Comparison of ENCODE assay signal across 8 cellular contexts in the genomic region with DNA sequence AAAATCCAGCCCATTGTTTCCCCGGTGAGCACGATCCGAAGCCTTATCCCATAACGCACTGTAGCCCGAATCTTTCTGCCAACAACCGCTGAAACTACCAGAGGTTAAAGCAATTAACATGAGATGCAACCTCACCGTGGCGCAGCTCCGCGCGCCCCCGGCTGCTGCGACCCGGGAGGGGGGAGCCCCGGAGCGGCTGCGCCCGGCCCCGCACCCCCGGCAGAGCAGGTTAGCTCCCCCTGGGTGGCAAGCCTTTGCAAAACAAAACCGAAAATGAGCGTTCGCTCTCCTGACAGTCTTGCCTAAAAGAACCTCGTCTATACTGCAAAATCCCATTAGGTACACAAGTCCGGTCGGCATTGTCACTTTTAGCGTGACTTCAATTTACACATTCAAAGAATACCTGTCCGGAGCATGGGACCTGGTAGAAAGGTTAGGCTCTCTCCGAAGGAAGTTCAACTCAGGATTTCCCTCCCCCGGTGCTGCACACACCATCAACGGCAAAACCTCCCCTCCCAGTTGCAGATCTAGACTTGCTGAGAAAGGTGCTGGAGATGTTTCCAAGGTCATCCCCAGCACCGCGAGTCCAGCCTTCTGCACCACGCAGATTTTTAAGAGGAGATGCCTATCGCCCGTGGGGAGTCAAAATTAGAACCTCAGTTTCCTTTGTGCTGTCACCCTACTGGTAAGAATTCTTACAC.
DNase-seq lines count a peak whose midpoint lies in the region; ATAC-seq and TF ChIP-seq lines count a peak whose summit lies in the region.

No MANE protein-coding gene starts in this region.

- peak; percentile 33 for DNase-seq in A673 (ENCODE audit: low spot score)
- DNase-seq in RPMI7951 (ENCODE audit: low read depth), result peak; percentile 44
- DNase-seq in activated naive CD4-positive, alpha-beta T cell treated with anti-CD3 and anti-CD28 coated beads for 36 hours, result peak; percentile 71
- DNase-seq in Right ventricle myocardium superior, result no peak
- DNase-seq in trophoblast cell, result peak in 1 of 2 donors; percentile 41
- peak; percentile 44 to 90 for DNase-seq in upper lobe of left lung

- H3K4me3 Mint-ChIP-seq in activated naive CD4-positive, alpha-beta T cell treated with anti-CD3 and anti-CD28 coated beads for 36 hours, result peak overlapping the region; percentile 75

- no peak overlapping the region for H3K9ac ChIP-seq in trophoblast cell (ENCODE audit: low read length)

- no peaks in the 10 kb centered on the region for H3K9me3 Mint-ChIP-seq in activated naive CD4-positive, alpha-beta T cell treated with anti-CD3 and anti-CD28 coated beads for 36 hours

- no peaks in the 10 kb centered on the region for H3K79me1 ChIP-seq in trophoblast cell (ENCODE audit: low read length)

- H3K36me3 Mint-ChIP-seq in activated naive CD4-positive, alpha-beta T cell treated with anti-CD3 and anti-CD28 coated beads for 36 hours (ENCODE audit: low read depth), result no peaks in the 10 kb centered on the region

- no TSS peak for BruUV-seq in A673 (replicated peaks; lab: Mats Ljungman, UMichigan)

- no peaks in the 10 kb centered on the region for H3K36me3 ChIP-seq in A673 (ENCODE audit: insufficient read depth, low read length, poor library complexity, severe bottlenecking)
- H3K36me3 ChIP-seq in trophoblast cell (ENCODE audit: control insufficient read depth in 1 of 2, insufficient read depth in 2 of 2, low read length in 2 of 2), result no peaks in the 10 kb centered on the region
- no peaks in the 10 kb centered on the region for H3K36me3 ChIP-seq in upper lobe of left lung

- H2BK120ac ChIP-seq in trophoblast cell (ENCODE audit: insufficient read depth, low read length, poor library complexity), result no peak overlapping the region

- no peak overlapping the region for H3K14ac ChIP-seq in trophoblast cell (ENCODE audit: low read length)

- peak overlapping the region; percentile 69 for H3K4me3 ChIP-seq in A673 (ENCODE audit: low read depth, low read length, poor library complexity, severe bottlenecking)
- no peak overlapping the region for H3K4me3 ChIP-seq in trophoblast cell (ENCODE audit: low read depth, low read length)
- peak overlapping the region; percentile 39 to 79 (median 70) for H3K4me3 ChIP-seq in upper lobe of left lung

- TF ChIP-seq CTCF in A673 (conservative IDR thresholded peaks at IDR 0.05; ENCODE audit: low read depth, low read length) (no peak; the same call in 1 of the 2 replicates), upper lobe of left lung (IDR thresholded peaks at IDR 0.05) (no peak)

- TF ChIP-seq POLR2A in upper lobe of left lung (IDR thresholded peaks at IDR 0.05), result peak in 1 of 4 donors; percentile 21

- no peak overlapping the region for H2AFZ ChIP-seq in trophoblast cell (ENCODE audit: insufficient read depth, low read length, poor library complexity)

- no peak overlapping the region for H3K4ac ChIP-seq in trophoblast cell (ENCODE audit: low read depth, low read length)

- H3K23ac ChIP-seq in trophoblast cell (ENCODE audit: low read length), result no peak overlapping the region

- H4K8ac ChIP-seq in trophoblast cell (ENCODE audit: low read depth, low read length), result no peak overlapping the region

- no peak overlapping the region for H2BK5ac ChIP-seq in trophoblast cell (ENCODE audit: low read depth, low read length, poor library complexity)

- H3K79me2 ChIP-seq in trophoblast cell (ENCODE audit: control insufficient read depth, insufficient read depth, low read length, poor library complexity), result no peaks in the 10 kb centered on the region

- H3K9me3 ChIP-seq in A673 (ENCODE audit: low read depth, low read length, poor library complexity, severe bottlenecking) (no peaks in the 10 kb centered on the region), trophoblast cell (ENCODE audit: insufficient read depth, low read depth, low read length) (no peaks in the 10 kb centered on the region), upper lobe of left lung (no peaks in the 10 kb centered on the region)

- H3K27me3 ChIP-seq in A673 (replicated peaks; ENCODE audit: insufficient read depth, low read depth, low read length, poor library complexity), result no peaks in the 10 kb centered on the region
- H3K27me3 ChIP-seq in trophoblast cell (ENCODE audit: insufficient read depth, low read length), result peaks cover 7% of the 10 kb centered on the region
- no peaks in the 10 kb centered on the region for H3K27me3 ChIP-seq in upper lobe of left lung

- H3K4me1 ChIP-seq in A673 (ENCODE audit: insufficient read depth, low read length, poor library complexity, severe bottlenecking) (peaks cover 6% of the 10 kb centered on the region), trophoblast cell (ENCODE audit: control insufficient read depth in 1 of 2, insufficient read depth in 2 of 2, low read length in 2 of 2) (peaks cover 3% of the 10 kb centered on the region in 2 experiments), upper lobe of left lung (peaks cover 0 to 10% (median 3%) of the 10 kb centered on the region in 4 donors)

- H3K27me3 Mint-ChIP-seq in activated naive CD4-positive, alpha-beta T cell treated with anti-CD3 and anti-CD28 coated beads for 36 hours (ENCODE audit: low read depth), result no peaks in the 10 kb centered on the region

- H3K27ac ChIP-seq in A673 (ENCODE audit: low read depth, low read length, poor library complexity, severe bottlenecking) (no peak overlapping the region), trophoblast cell (ENCODE audit: low read depth, low read length) (no peak overlapping the region), upper lobe of left lung (peak overlapping the region in 3 of 4 donors; percentile 28 to 79 (median 57))

- no peak overlapping the region for H3K27ac Mint-ChIP-seq in activated naive CD4-positive, alpha-beta T cell treated with anti-CD3 and anti-CD28 coated beads for 36 hours

- no CpG with 5 or more reads among the region's 36 CpGs for WGBS in trophoblast cell (ENCODE audit: extremely low coverage, insufficient coverage, insufficient read length)
- WGBS in upper lobe of left lung, 2 donors, result 1% methylated on average over 30 to 36 of the region's 36 CpGs

- TF ChIP-seq EP300 in upper lobe of left lung (IDR thresholded peaks at IDR 0.05), result no peak

- peak overlapping the region; percentile 62 for H3K4me2 ChIP-seq in trophoblast cell (ENCODE audit: low read length)

- no peak overlapping the region for H4K12ac ChIP-seq in trophoblast cell (ENCODE audit: low read depth, low read length)

- CTCF ChIA-PET in A673 (lab: Charles Lee), result no interaction called here
- CTCF ChIA-PET in activated naive CD4-positive, alpha-beta T cell treated with anti-CD3 and anti-CD28 coated beads for 36 hours (lab: Charles Lee), result interaction anchor here (0.6 to 2.4 kb wide), 9 partner anchors 23 to 199 kb away, joined by 3 to 13 read pairs (median 4); no protein-coding TSS in a partner anchor

- POLR2A ChIA-PET in A673 (lab: Charles Lee; ENCODE audit: low non-redundant PET), result no interaction called here

- intact Hi-C loops in A673 (cut with micrococcal nuclease; ENCODE audit: unreplicated experiment), result loop anchor here (10.0 kb wide), 1 partner anchor 182 kb away; no protein-coding TSS in a partner anchor
- intact Hi-C loops in activated naive CD4-positive, alpha-beta T cell treated with anti-CD3 and anti-CD28 coated beads for 36 hours (cut with micrococcal nuclease), result loop anchor here (1.0 to 2.0 kb wide), 4 partner anchors 149 to 208 kb away; no protein-coding TSS in a partner anchor
- intact Hi-C loops in Right ventricle myocardium superior (cut with DNase I), result loop anchor here (10.0 kb wide), 1 partner anchor 618 kb away; no protein-coding TSS in a partner anchor

- H2AK5ac ChIP-seq in trophoblast cell (ENCODE audit: low read length), result no peak overlapping the region

- no peak overlapping the region for H3K18ac ChIP-seq in trophoblast cell (ENCODE audit: low read length)

- H3K4me1 Mint-ChIP-seq in activated naive CD4-positive, alpha-beta T cell treated with anti-CD3 and anti-CD28 coated beads for 36 hours (ENCODE audit: low read depth), result peaks cover 13% of the 10 kb centered on the region

- H4K91ac ChIP-seq in trophoblast cell (ENCODE audit: low read depth, low read length), result no peak overlapping the region

- no peak overlapping the region for H2BK12ac ChIP-seq in trophoblast cell (ENCODE audit: low read length)

- ATAC-seq in GM18520 (IDR thresholded peaks at IDR 0.05; ENCODE audit: unreplicated experiment), result peak; percentile 53
- peak; percentile 41 for ATAC-seq in HG03066 (IDR thresholded peaks at IDR 0.05; ENCODE audit: low read depth, unreplicated experiment)
- peak; percentile 78 for ATAC-seq in Right ventricle myocardium superior (ENCODE audit: poor library complexity)
- ATAC-seq in upper lobe of left lung (ENCODE audit: low FRiP score in 2 of 2), result peak; percentile 55 to 77

Comparison
In these comparisons a context has a peak if more than half of its experiments do, and no peak if none do; other contexts are left out.
1. H3K27ac ChIP-seq: peak in upper lobe of left lung (3 of 4); none in A673 (single experiment) and trophoblast cell (single experiment).
2. Peak in every context shown above with its lines, with median percentiles within 50 percentile points of each other: ATAC-seq.